Comparison of ENCODE assay signal across 8 cellular contexts in the genomic region with DNA sequence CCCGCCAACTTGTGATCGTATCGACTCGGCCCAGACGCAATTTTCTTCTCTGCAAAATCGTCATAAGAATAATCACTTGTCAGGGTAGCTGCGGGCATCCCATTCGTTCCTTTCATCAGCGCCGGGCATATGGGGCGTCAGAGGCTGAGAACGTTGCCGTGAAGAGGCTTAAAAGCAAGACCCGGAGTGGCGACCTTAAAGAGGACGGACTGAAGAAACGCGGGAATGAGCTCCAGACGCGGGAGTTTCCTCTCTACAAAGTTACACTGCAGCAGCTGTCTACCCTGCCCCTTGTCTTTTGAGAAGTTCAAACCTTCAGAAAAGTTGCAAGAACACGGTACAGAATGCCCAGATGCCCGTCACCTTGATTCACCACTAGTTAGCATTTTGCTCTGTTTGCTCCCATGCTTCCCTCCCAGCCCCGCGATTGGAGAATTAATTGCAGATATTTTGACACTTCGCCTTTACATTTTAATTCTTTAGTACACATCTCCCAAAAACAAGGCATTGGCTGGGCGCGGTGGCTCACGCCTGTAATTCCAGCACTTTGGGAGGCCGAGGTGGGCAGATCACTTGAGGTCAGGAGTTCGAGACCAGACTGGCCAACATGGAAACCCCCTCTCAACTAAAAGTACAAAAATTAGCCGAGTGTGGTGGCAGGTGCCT. TPM values are rescaled to one million over a fixed set of nuclear protein-coding genes. Genes with fewer than 3 reads are reported as not detected.
A peak's percentile ranks its signal among the peaks of the same experiment; 100 is the strongest.
DNase-seq lines count a peak whose midpoint lies in the region; ATAC-seq lines count a peak whose summit lies in the region.

No MANE protein-coding gene starts in this region.

- peak overlapping the region; percentile 80 for H3K9ac ChIP-seq in iPS-18a (ENCODE audit: low read length)

- no peaks in the 10 kb centered on the region for H3K36me3 ChIP-seq in iPS-18a (ENCODE audit: control insufficient read depth, low read depth, low read length)

- H3K36me3 Mint-ChIP-seq in IgD-negative memory B cell = no peaks in the 10 kb centered on the region
- no peaks in the 10 kb centered on the region for H3K36me3 Mint-ChIP-seq in activated T-helper 17 cell treated with anti-CD3 and anti-CD28 coated beads, Interleukin-2, amount 50 U/mL, for 72 hours (ENCODE audit: low read depth)

- peak; percentile 2 for DNase-seq in COLO829 (ENCODE audit: low spot score)
- peak; percentile 27 for DNase-seq in stimulated activated naive CD8-positive, alpha-beta T cell treated with anti-CD3 and anti-CD28 coated beads, Interleukin-15, Interleukin-2, amounts not matched to agents 100 U/mL and 50 U/mL, for 24 hours
- no peak for DNase-seq in NCI-H187 (lab: John Stamatoyannopoulos, UW)
- DNase-seq in amygdala (lab: John Stamatoyannopoulos, UW) = no peak

- no peak overlapping the region for H3K27ac ChIP-seq in iPS-18a (ENCODE audit: low read length)

- H3K4me1 Mint-ChIP-seq in IgD-negative memory B cell = peaks cover 18 to 20% (median 19%) of the 10 kb centered on the region in 3 donors
- no peaks in the 10 kb centered on the region for H3K4me1 Mint-ChIP-seq in activated T-helper 17 cell treated with anti-CD3 and anti-CD28 coated beads, Interleukin-2, amount 50 U/mL, for 72 hours

- H3K9me3 Mint-ChIP-seq in IgD-negative memory B cell = no peaks in the 10 kb centered on the region
- no peaks in the 10 kb centered on the region for H3K9me3 Mint-ChIP-seq in activated T-helper 17 cell treated with anti-CD3 and anti-CD28 coated beads, Interleukin-2, amount 50 U/mL, for 72 hours

- H3K9me3 ChIP-seq in iPS-18a (ENCODE audit: control insufficient read depth, low read depth, low read length) = no peaks in the 10 kb centered on the region

- H3K4me3 ChIP-seq in iPS-18a (ENCODE audit: low read length) = peak overlapping the region; percentile 86

- H3K27me3 ChIP-seq in iPS-18a (ENCODE audit: control insufficient read depth, insufficient read depth, low read length) = no peaks in the 10 kb centered on the region

- H3K27ac Mint-ChIP-seq in IgD-negative memory B cell = peak overlapping the region; percentile 87 to 99 (median 97)
- H3K27ac Mint-ChIP-seq in activated T-helper 17 cell treated with anti-CD3 and anti-CD28 coated beads, Interleukin-2, amount 50 U/mL, for 72 hours = peak overlapping the region; percentile 82

- ATAC-seq in activated T-helper 17 cell treated with anti-CD3 and anti-CD28 coated beads, Interleukin-2, amount 50 U/mL, for 72 hours (replicated peaks) = peak; percentile 1
- no peak for ATAC-seq in stimulated activated naive CD8-positive, alpha-beta T cell treated with anti-CD3 and anti-CD28 coated beads, Interleukin-15, Interleukin-2, amounts not matched to agents 100 U/mL and 50 U/mL, for 24 hours
- no peak for ATAC-seq in GM18868 (IDR thresholded peaks at IDR 0.05; ENCODE audit: unreplicated experiment)

- peak overlapping the region; percentile 89 to 96 (median 92) for H3K4me3 Mint-ChIP-seq in IgD-negative memory B cell
- H3K4me3 Mint-ChIP-seq in activated T-helper 17 cell treated with anti-CD3 and anti-CD28 coated beads, Interleukin-2, amount 50 U/mL, for 72 hours = peak overlapping the region; percentile 92

- H3K27me3 Mint-ChIP-seq in IgD-negative memory B cell = no peaks in the 10 kb centered on the region
- no peaks in the 10 kb centered on the region for H3K27me3 Mint-ChIP-seq in activated T-helper 17 cell treated with anti-CD3 and anti-CD28 coated beads, Interleukin-2, amount 50 U/mL, for 72 hours

- no peaks in the 10 kb centered on the region for H3K4me1 ChIP-seq in iPS-18a (ENCODE audit: control insufficient read depth, low read depth, low read length)

RNA-seq across cellular contexts. Expression of a gene that starts 1.0 kb away (rescaled TPM):
- 12.3 TPM for polyA plus RNA-seq in IgD-negative memory B cell
- 10 to 100 TPM in 1 of 2 donors, 1 to 10 TPM in 1; 7.2 to 13.7 TPM for total RNA-seq in activated T-helper 17 cell treated with anti-CD3 and anti-CD28 coated beads, Interleukin-2, amount 50 U/mL, for 72 hours

RNA-seq across cellular contexts. Expression of a gene that starts 18.6 kb away (rescaled TPM):
- not detected for polyA plus RNA-seq in IgD-negative memory B cell
- total RNA-seq in activated T-helper 17 cell treated with anti-CD3 and anti-CD28 coated beads, Interleukin-2, amount 50 U/mL, for 72 hours = under 1 TPM in 1 of 2 donors, not detected in 1; 0.24 TPM

RNA-seq across cellular contexts. Expression of a gene that starts 32.3 kb away (rescaled TPM):
- 44.8 TPM for polyA plus RNA-seq in IgD-negative memory B cell
- total RNA-seq in activated T-helper 17 cell treated with anti-CD3 and anti-CD28 coated beads, Interleukin-2, amount 50 U/mL, for 72 hours = 10 to 100 TPM; 24.8 to 86.0 TPM

RNA-seq across cellular contexts. Expression of a gene that starts 41.1 kb away (rescaled TPM):
- 37.5 TPM for polyA plus RNA-seq in IgD-negative memory B cell
- 10 to 100 TPM; 27.4 to 54.5 TPM for total RNA-seq in activated T-helper 17 cell treated with anti-CD3 and anti-CD28 coated beads, Interleukin-2, amount 50 U/mL, for 72 hours

RNA-seq across cellular contexts. Expression of a gene that starts 43.6 kb away (rescaled TPM):
- 7.6 TPM for polyA plus RNA-seq in IgD-negative memory B cell
- total RNA-seq in activated T-helper 17 cell treated with anti-CD3 and anti-CD28 coated beads, Interleukin-2, amount 50 U/mL, for 72 hours = 10 to 100 TPM; 18.4 to 21.7 TPM

Comparison
In these comparisons a context has a peak if more than half of its experiments do, and no peak if none do; other contexts are left out.
1. DNase-seq: peak in COLO829 (single experiment) and stimulated activated naive CD8-positive, alpha-beta T cell treated with anti-CD3 and anti-CD28 coated beads, Interleukin-15, Interleukin-2, amounts not matched to agents 100 U/mL and 50 U/mL, for 24 hours (single experiment); none in NCI-H187 (0 of 2) and amygdala (0 of 56).